8 cellular contexts compared by ENCODE assay signal in genomic region chr20:17898548-17898994, GRCh38.
A peak's percentile ranks its signal among the peaks of the same experiment; 100 is the strongest.
DNase-seq lines count a peak whose midpoint lies in the region; ATAC-seq and TF ChIP-seq lines count a peak whose summit lies in the region.

No MANE protein-coding gene starts in this region.

- no peak overlapping the region for H3K4me3 ChIP-seq in astrocyte of the cerebellum (ENCODE audit: low read depth, low read length)

- DNase-seq in DMS153 treated with DMSO at 0.1 percent for 48 hours (lab: John Stamatoyannopoulos, UW; ENCODE audit: unreplicated experiment) (peak; percentile 5), DMS153 (lab: John Stamatoyannopoulos, UW) (no peak), M059J (ENCODE audit: low read depth) (peak; percentile 78), T-helper 9 cell (peak; percentile 47), astrocyte of the cerebellum (ENCODE audit: low read depth) (peak; percentile 55), hypothalamus (lab: John Stamatoyannopoulos, UW) (peak in 34 of 51 donors; percentile 5 to 72 (median 38)), smooth muscle cell of the brain vasculature (ENCODE audit: low read depth, low spot score) (peak; percentile 45)

- ATAC-seq in HG03354 (IDR thresholded peaks at IDR 0.05; ENCODE audit: poor library complexity, severe bottlenecking, unreplicated experiment) = no peak

- TF ChIP-seq CTCF in astrocyte of the cerebellum (IDR thresholded peaks at IDR 0.05; ENCODE audit: low read depth, low read length, missing control alignments) = peak; percentile 92

- in situ Hi-C loops in astrocyte of the cerebellum (cut with HindIII; ENCODE audit: low sequenced_read_pairs) = no loop called here
